In the genomic region with DNA sequence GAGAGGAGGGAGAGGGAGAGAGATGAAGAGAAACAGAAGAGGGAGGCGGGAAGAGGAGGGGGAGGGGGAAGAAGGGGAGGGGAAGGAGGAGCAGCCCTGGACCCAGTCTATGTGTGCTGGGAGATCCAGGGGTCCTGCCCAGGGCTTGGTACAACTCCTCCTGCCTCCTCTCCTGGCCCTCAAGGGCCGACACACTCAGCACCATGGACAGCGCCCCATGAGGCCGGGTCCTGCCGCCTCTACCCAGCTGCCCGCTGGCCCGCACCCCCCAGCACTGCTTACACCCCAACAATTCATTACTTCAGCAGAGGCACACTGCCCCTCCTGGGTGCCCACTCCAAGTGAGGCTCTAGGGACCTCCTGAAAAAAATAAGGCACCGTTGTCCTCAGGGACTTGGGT, we compare ENCODE assay signal across 8 cellular contexts. TPM values are rescaled to one million over a fixed set of nuclear protein-coding genes. Genes with fewer than 3 reads are reported as not detected.
A peak's percentile ranks its signal among the peaks of the same experiment; 100 is the strongest.
DNase-seq lines count a peak whose midpoint lies in the region; ATAC-seq and TF ChIP-seq lines count a peak whose summit lies in the region.
"Not testable (repeated sequence)": the region's sequence is repeated elsewhere in the genome, so short reads cannot be mapped to it uniquely, and the experiment has no call there.

No MANE protein-coding gene starts in this region.

- not testable (repeated sequence) for H4K20me1 ChIP-seq in SK-N-SH (ENCODE audit: insufficient read depth)

- not testable (repeated sequence) for H3K36me3 Mint-ChIP-seq in CD8-positive, alpha-beta memory T cell; activated CD8-positive, alpha-beta memory T cell treated with anti-CD3 and anti-CD28 coated beads, Interleukin-2, amount 10 ng/mL, durations not matched to agents 7 days and 5 days

- not testable (repeated sequence) for TF ChIP-seq POLR2A in adrenal gland (IDR thresholded peaks at IDR 0.05)

- H3K9ac ChIP-seq in SK-N-SH = not testable (repeated sequence)

- not testable (repeated sequence) for TF ChIP-seq RAD21 in SK-N-SH (IDR thresholded peaks at IDR 0.05; ENCODE audit: low read length)

- peak in 3 of 5 donors; percentile 15 to 60 (median 16) for DNase-seq in CD8-positive, alpha-beta memory T cell
- DNase-seq in LHCN-M2 (ENCODE audit: low read depth) (peak; percentile 3), adrenal gland (peak in 5 of 7 donors; percentile 26 to 40 (median 31)), Right ventricle myocardium superior (peak; percentile 48), lung microvascular endothelial cell (ENCODE audit: low read depth in 2 of 2) (peak; percentile 2 to 9)
- not testable (repeated sequence) for DNase-seq in SK-N-SH
- peak; percentile 63 for DNase-seq in activated CD8-positive, alpha-beta memory T cell treated with anti-CD3 and anti-CD28 coated beads, Interleukin-2, amount 10 ng/mL, durations not matched to agents 7 days and 5 days
- DNase-seq in stimulated activated CD8-positive, alpha-beta memory T cell treated with anti-CD3 and anti-CD28 coated beads, Interleukin-4, amount 100 ng/mL, for 48 hours = peak; percentile 66

- POLR2A ChIA-PET in CD8-positive, alpha-beta memory T cell (lab: Charles Lee); SK-N-SH (lab: Yijun Ruan, JAX): not testable (repeated sequence)

- H3K27ac ChIP-seq in CD8-positive, alpha-beta memory T cell (ENCODE audit: low read depth, low read length); SK-N-SH (ENCODE audit: low read depth in 2 of 2, low read length in 1 of 2); adrenal gland: not testable (repeated sequence)

- H3K4me2 ChIP-seq in SK-N-SH = not testable (repeated sequence)

- H3K4me1 Mint-ChIP-seq in CD8-positive, alpha-beta memory T cell; activated CD8-positive, alpha-beta memory T cell treated with anti-CD3 and anti-CD28 coated beads, Interleukin-2, amount 10 ng/mL, durations not matched to agents 7 days and 5 days: not testable (repeated sequence)

- 66% methylated on average over 2 of the region's 8 CpGs for WGBS in SK-N-SH (ENCODE audit: low lambda C conversion rate)
- WGBS in adrenal gland, 4 donors = 0 to 11% (median 0%) methylated on average over 1 to 7 of the region's 8 CpGs

- not testable (repeated sequence) for H3K9me2 ChIP-seq in SK-N-SH

- not testable (repeated sequence) for TF ChIP-seq EP300 in SK-N-SH (IDR thresholded peaks at IDR 0.05; ENCODE audit: borderline replicate concordance in 1 of 2, low read depth in 1 of 2, low read length in 1 of 2)

- intact Hi-C loops in adrenal gland (cut with DNase I); Right ventricle myocardium superior (cut with DNase I): not testable (repeated sequence)

- peak; percentile 76 for ATAC-seq in activated CD8-positive, alpha-beta memory T cell treated with anti-CD3 and anti-CD28 coated beads, Interleukin-2, amount 10 ng/mL, durations not matched to agents 7 days and 5 days
- not testable (repeated sequence) for ATAC-seq in Right ventricle myocardium superior (ENCODE audit: poor library complexity)

- peak overlapping the region in 1 of 7 donors; percentile 40 for H3K4me3 Mint-ChIP-seq in CD8-positive, alpha-beta memory T cell
- H3K4me3 Mint-ChIP-seq in activated CD8-positive, alpha-beta memory T cell treated with anti-CD3 and anti-CD28 coated beads, Interleukin-2, amount 10 ng/mL, durations not matched to agents 7 days and 5 days = not testable (repeated sequence)

- H3K9me3 Mint-ChIP-seq in CD8-positive, alpha-beta memory T cell; activated CD8-positive, alpha-beta memory T cell treated with anti-CD3 and anti-CD28 coated beads, Interleukin-2, amount 10 ng/mL, durations not matched to agents 7 days and 5 days (ENCODE audit: low read depth): not testable (repeated sequence)

- H3K27ac Mint-ChIP-seq in CD8-positive, alpha-beta memory T cell; activated CD8-positive, alpha-beta memory T cell treated with anti-CD3 and anti-CD28 coated beads, Interleukin-2, amount 10 ng/mL, durations not matched to agents 7 days and 5 days: not testable (repeated sequence)

- H3K4me1 ChIP-seq in CD8-positive, alpha-beta memory T cell (ENCODE audit: insufficient read depth, low read length); SK-N-SH (ENCODE audit: control insufficient read depth in 1 of 2, insufficient read depth in 2 of 2, low read depth in 1 of 2, low read length in 1 of 2); adrenal gland (replicated peaks in 1 of 2): not testable (repeated sequence)

- CTCF ChIA-PET in CD8-positive, alpha-beta memory T cell (lab: Charles Lee); SK-N-SH (lab: Yijun Ruan, JAX); activated CD8-positive, alpha-beta memory T cell treated with anti-CD3 and anti-CD28 coated beads, Interleukin-2, amount 10 ng/mL, durations not matched to agents 7 days and 5 days (lab: Charles Lee): not testable (repeated sequence)

- H3K79me2 ChIP-seq in SK-N-SH (ENCODE audit: insufficient read depth) = not testable (repeated sequence)

- not testable (repeated sequence) for H3F3A ChIP-seq in SK-N-SH (replicated peaks; ENCODE audit: insufficient read depth)

- H2AFZ ChIP-seq in SK-N-SH (ENCODE audit: low read depth) = not testable (repeated sequence)

- not testable (repeated sequence) for H3K4me3 ChIP-seq in CD8-positive, alpha-beta memory T cell (ENCODE audit: low read length); SK-N-SH (ENCODE audit: low read depth in 2 of 2, low read length in 1 of 2); adrenal gland

- not testable (repeated sequence) for H3K9me3 ChIP-seq in CD8-positive, alpha-beta memory T cell (ENCODE audit: low read length); SK-N-SH; adrenal gland (replicated peaks in 1 of 3)

- H3K27me3 ChIP-seq in CD8-positive, alpha-beta memory T cell (ENCODE audit: insufficient read depth, low read length, poor library complexity, severe bottlenecking); SK-N-SH (ENCODE audit: insufficient read depth); adrenal gland: not testable (repeated sequence)

- H3K36me3 ChIP-seq in CD8-positive, alpha-beta memory T cell (ENCODE audit: insufficient read depth, low read length); SK-N-SH (replicated peaks in 1 of 2; ENCODE audit: control insufficient read depth in 1 of 2, insufficient read depth in 2 of 2, low read length in 1 of 2); adrenal gland (replicated peaks in 1 of 2): not testable (repeated sequence)

- H3K27me3 Mint-ChIP-seq in CD8-positive, alpha-beta memory T cell = peaks cover 12 to 17% of the 10 kb centered on the region in 2 donors
- peaks cover 21% of the 10 kb centered on the region for H3K27me3 Mint-ChIP-seq in activated CD8-positive, alpha-beta memory T cell treated with anti-CD3 and anti-CD28 coated beads, Interleukin-2, amount 10 ng/mL, durations not matched to agents 7 days and 5 days

- not testable (repeated sequence) for TF ChIP-seq CTCF in SK-N-SH (IDR thresholded peaks at IDR 0.05); adrenal gland (IDR thresholded peaks at IDR 0.05)

TF ChIP-seq in SK-N-SH, 30 proteins besides CTCF, POLR2A, EP300 and RAD21:
- peak; percentile 84 for TF ChIP-seq REST (IDR thresholded peaks at IDR 0.05; ENCODE audit: low read depth, low read length)

RNA-seq across cellular contexts. Expression of gene NBPF20, which starts 26.5 kb away (rescaled TPM):
- total RNA-seq in CD8-positive, alpha-beta memory T cell = 1 to 10 TPM; 1.3 to 1.9 TPM
- polyA plus RNA-seq in CD8-positive, alpha-beta memory T cell = 0.62 TPM
- 3.2 and 3.5 TPM in 2 replicates for total RNA-seq in LHCN-M2 (2014; rRNA removed)
- 2.1 TPM for polyA plus RNA-seq in LHCN-M2 (2012)
- polyA plus RNA-seq in SK-N-SH (2012; rRNA removed) = 2.0 and 2.2 TPM in 2 replicates
- 1.6 and 2.1 TPM in 2 replicates for polyA plus RNA-seq in SK-N-SH (2012; cell fraction: cytosol; rRNA removed)
- polyA plus RNA-seq in SK-N-SH (2012; cell fraction: nucleus; rRNA removed) = 3.2 and 6.5 TPM in 2 replicates
- under 1 TPM; 0.12 to 0.55 TPM for total RNA-seq in activated CD8-positive, alpha-beta memory T cell treated with anti-CD3 and anti-CD28 coated beads, Interleukin-2, amount 10 ng/mL, durations not matched to agents 7 days and 5 days
- 1 to 10 TPM; 1.4 to 4.6 (median 2.4) TPM for total RNA-seq in adrenal gland
- polyA plus RNA-seq in adrenal gland = 1 to 10 TPM in 1 of 3 donors, under 1 TPM in 2; 0.44 to 2.4 (median 0.72) TPM
- 0.62 TPM for total RNA-seq in Right ventricle myocardium superior
- total RNA-seq in lung microvascular endothelial cell = 1.1 and 1.8 TPM in 2 replicates
